Comparison of ENCODE assay signal across 13 cellular contexts in the genomic region with DNA sequence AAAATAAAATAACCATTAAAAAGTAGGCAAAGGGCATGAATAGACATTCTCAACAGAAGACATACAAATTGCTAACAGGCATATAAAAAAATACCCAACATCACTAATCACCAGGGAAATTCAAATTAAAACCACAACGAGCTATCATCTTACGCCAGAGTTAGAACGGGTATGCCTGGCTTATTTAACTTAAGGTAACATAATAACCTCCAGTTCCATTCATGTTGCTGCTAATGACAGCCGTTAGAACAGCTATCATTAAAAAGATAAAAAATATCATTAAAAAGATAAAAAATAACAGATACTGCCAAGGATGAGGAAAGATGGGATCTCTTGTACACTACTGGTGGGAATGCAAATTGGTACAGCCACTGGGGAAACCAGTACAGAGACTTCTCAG.
"Had no signal": no experiment of that assay in that cellular context is flagged by ENCODE, and none has a peak within 500 bp of the region (broad histone marks: within the 10 kb centered on the region; RNA-seq: fewer than 3 reads in every experiment).

No MANE protein-coding gene starts in this region.

- H3K4me1 ChIP-seq: foreskin keratinocyte had no signal

- H3K9me3 Mint-ChIP-seq: dendritic cell treated with granulocyte-macrophage colony-stimulating factor and Interleukin-4, amounts not matched to agents 40 ng/mL and 50 ng/mL, for 4 days; nephron progenitor cell had no signal

- H3K36me3 Mint-ChIP-seq: naive thymus-derived CD4-positive, alpha-beta T cell had no signal

- H3K27me3 Mint-ChIP-seq: dendritic cell treated with granulocyte-macrophage colony-stimulating factor and Interleukin-4, amounts not matched to agents 40 ng/mL and 50 ng/mL, for 4 days had no signal

- H3K27me3 ChIP-seq: neutrophil had no signal

- H3K4me3 Mint-ChIP-seq: dendritic cell treated with granulocyte-macrophage colony-stimulating factor and Interleukin-4, amounts not matched to agents 40 ng/mL and 50 ng/mL, for 4 days; naive thymus-derived CD4-positive, alpha-beta T cell; nephron progenitor cell had no signal

- H3K27ac ChIP-seq: foreskin keratinocyte had no signal

- H3K4me3 ChIP-seq: skin epidermis had no signal

- H3K36me3 ChIP-seq: neutrophil had no signal

- DNase-seq: erythroblast; foreskin keratinocyte; left colon; mammary epithelial cell; naive thymus-derived CD4-positive, alpha-beta T cell; nephron progenitor cell; posterior cingulate gyrus; stimulated activated CD4-positive, alpha-beta T cell treated with anti-CD3 and anti-CD28 coated beads, Interleukin-12 subunit alpha, Interleukin-12 subunit beta, amount 100 ng/mL, for 4 hours; stimulated activated naive CD4-positive, alpha-beta T cell treated with Interleukin-2 at 50 U/mL for 16 hours; trophoblast cell had no signal

- H3K27ac Mint-ChIP-seq: dendritic cell treated with granulocyte-macrophage colony-stimulating factor and Interleukin-4, amounts not matched to agents 40 ng/mL and 50 ng/mL, for 4 days; naive thymus-derived CD4-positive, alpha-beta T cell; nephron progenitor cell had no signal

- H3K9me3 ChIP-seq: neutrophil had no signal
